ENCODE assay signal across 13 cellular contexts in the genomic region with DNA sequence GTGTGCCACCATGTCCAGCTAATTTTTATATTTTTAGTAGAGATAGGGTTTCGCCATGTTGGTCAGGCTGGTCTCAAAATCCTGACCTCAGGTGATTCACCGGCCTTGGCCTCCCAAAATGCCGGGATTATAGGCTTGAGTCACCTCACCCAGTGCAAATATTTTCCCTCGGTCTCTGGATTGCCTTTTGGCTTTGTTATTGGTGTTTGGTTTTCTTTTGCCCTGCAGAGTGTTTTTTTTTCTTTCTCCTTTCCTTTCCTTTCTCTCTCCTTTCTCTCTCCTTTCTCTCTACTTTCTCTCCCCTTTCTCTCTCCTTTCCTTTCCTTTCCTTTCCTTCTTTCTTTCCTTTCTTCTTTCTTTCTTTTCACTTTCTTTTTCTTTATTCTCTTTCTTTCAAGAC. TPM values are rescaled to one million over a fixed set of nuclear protein-coding genes. Genes with fewer than 3 reads are reported as not detected.
DNase-seq lines count a peak whose midpoint lies in the region; ATAC-seq and TF ChIP-seq lines count a peak whose summit lies in the region.
"Had no signal": no experiment of that assay in that cellular context is flagged by ENCODE, and none has a peak within 500 bp of the region (broad histone marks: within the 10 kb centered on the region; RNA-seq: fewer than 3 reads in every experiment).

No MANE protein-coding gene starts in this region.

- peak; percentile 63 for DNase-seq in AG20443 (ENCODE audit: low spot score)
- DNase-seq in LoVo (ENCODE audit: low spot score): peak; percentile 46
- DNase-seq in cardiac fibroblast (ENCODE audit: low read depth in 2 of 2): peak; percentile 23 to 85
- DNase-seq in mucosa of descending colon: no peak
- no peak for DNase-seq in CD4-positive, alpha-beta memory T cell
- DNase-seq: activated CD4-positive, alpha-beta T cell treated with anti-CD3 and anti-CD28 coated beads for 1 hour; activated gamma-delta T cell had no signal

- H3K36me3 ChIP-seq in mucosa of descending colon (ENCODE audit: low read depth): no peaks in the 10 kb centered on the region
- no peaks in the 10 kb centered on the region for H3K36me3 ChIP-seq in CD4-positive, alpha-beta memory T cell (ENCODE audit: insufficient read depth, low read length)

- H3K9me3 Mint-ChIP-seq in CD4-positive, alpha-beta memory T cell: peaks cover 0 to 3% (median 0%) of the 10 kb centered on the region in 8 donors
- H3K9me3 Mint-ChIP-seq: CD4-positive, alpha-beta T cell; memory B cell had no signal

- no peak overlapping the region for H3K4me3 ChIP-seq in cardiac fibroblast (replicated peaks in 1 of 2; ENCODE audit: low read depth in 2 of 2, low read length in 2 of 2)
- no peak overlapping the region for H3K4me3 ChIP-seq in mucosa of descending colon
- H3K4me3 ChIP-seq in CD4-positive, alpha-beta memory T cell (ENCODE audit: low read length in 2 of 2): no peak overlapping the region
- H3K4me3 ChIP-seq: heart left ventricle had no signal

- POLR2A ChIA-PET in CD4-positive, alpha-beta memory T cell (lab: Charles Lee; ENCODE audit: partially characterized antibody): no interaction called here

- H3K27me3 ChIP-seq in CD4-positive, alpha-beta memory T cell (ENCODE audit: insufficient read depth, low read length): no peaks in the 10 kb centered on the region
- H3K27me3 ChIP-seq: heart left ventricle had no signal

- no peak overlapping the region for H3K27ac ChIP-seq in CD4-positive, alpha-beta memory T cell (ENCODE audit: low read depth, low read length)
- H3K27ac ChIP-seq: heart left ventricle had no signal

- intact Hi-C loops in mucosa of descending colon (cut with DNase I, micrococcal nuclease): no loop called here
- intact Hi-C loops in CD4-positive, alpha-beta memory T cell (cut with micrococcal nuclease): no loop called here

- no peaks in the 10 kb centered on the region for H3K27me3 Mint-ChIP-seq in CD4-positive, alpha-beta memory T cell
- H3K27me3 Mint-ChIP-seq: CD4-positive, alpha-beta T cell; memory B cell had no signal

- H3K36me3 Mint-ChIP-seq in CD4-positive, alpha-beta memory T cell: peaks cover 5 to 10% of the 10 kb centered on the region in 2 donors

- H3K4me1 Mint-ChIP-seq in CD4-positive, alpha-beta memory T cell: peaks cover 12 to 27% (median 17%) of the 10 kb centered on the region in 4 donors

- no peaks in the 10 kb centered on the region for H3K9me3 ChIP-seq in mucosa of descending colon
- H3K9me3 ChIP-seq in CD4-positive, alpha-beta memory T cell (ENCODE audit: control insufficient read depth in 1 of 2, low read length in 2 of 2): no peaks in the 10 kb centered on the region
- H3K9me3 ChIP-seq: heart left ventricle had no signal

- CTCF ChIA-PET in CD4-positive, alpha-beta memory T cell (lab: Charles Lee; ENCODE audit: partially characterized antibody): interaction anchor here (0.5 to 2.2 kb wide), 9 partner anchors 12 to 725 kb away, joined by 3 to 11 read pairs (median 4); no protein-coding TSS in a partner anchor

- no peaks in the 10 kb centered on the region for H3K4me1 ChIP-seq in mucosa of descending colon (ENCODE audit: low read depth)
- H3K4me1 ChIP-seq in CD4-positive, alpha-beta memory T cell (ENCODE audit: insufficient read depth, low read length): no peaks in the 10 kb centered on the region

- peak; percentile 47 for ATAC-seq in mucosa of descending colon
- no peak for ATAC-seq in GM19395 (IDR thresholded peaks at IDR 0.05; ENCODE audit: unreplicated experiment)
- ATAC-seq in GM21515 (IDR thresholded peaks at IDR 0.05; ENCODE audit: unreplicated experiment): no peak
- ATAC-seq in HG02981 (IDR thresholded peaks at IDR 0.05; ENCODE audit: unreplicated experiment): no peak
- ATAC-seq: heart left ventricle had no signal

- peak overlapping the region in 1 of 7 donors; percentile 10 for H3K27ac Mint-ChIP-seq in CD4-positive, alpha-beta memory T cell
- H3K27ac Mint-ChIP-seq: CD4-positive, alpha-beta T cell had no signal

- H3K4me3 Mint-ChIP-seq in CD4-positive, alpha-beta memory T cell: no peak overlapping the region
- H3K4me3 Mint-ChIP-seq: CD4-positive, alpha-beta T cell; memory B cell had no signal

- TF ChIP-seq CTCF in cardiac fibroblast (IDR thresholded peaks at IDR 0.05; ENCODE audit: low read depth, low read length) (no peak), mucosa of descending colon (IDR thresholded peaks at IDR 0.05) (no peak)

RNA-seq across cellular contexts. Expression of a gene that starts 33.2 kb away (rescaled TPM):
- total RNA-seq in mucosa of descending colon: 10 to 100 TPM; 42.7 to 53.8 (median 50.0) TPM
- total RNA-seq in CD4-positive, alpha-beta memory T cell: 10 to 100 TPM; 47.9 to 50.4 TPM
- polyA plus RNA-seq in CD4-positive, alpha-beta memory T cell: 10 to 100 TPM in 1 of 2 donors, 1 to 10 TPM in 1; 3.2 to 11.9 TPM

Comparison
In these comparisons a context has a peak if more than half of its experiments do, and no peak if none do; other contexts are left out.
1. DNase-seq: peak in AG20443 (single experiment), LoVo (single experiment) and cardiac fibroblast (2 of 2); none in mucosa of descending colon (0 of 3) and CD4-positive, alpha-beta memory T cell (0 of 5).